Comparison of ENCODE assay signal across 9 cellular contexts in the genomic region with DNA sequence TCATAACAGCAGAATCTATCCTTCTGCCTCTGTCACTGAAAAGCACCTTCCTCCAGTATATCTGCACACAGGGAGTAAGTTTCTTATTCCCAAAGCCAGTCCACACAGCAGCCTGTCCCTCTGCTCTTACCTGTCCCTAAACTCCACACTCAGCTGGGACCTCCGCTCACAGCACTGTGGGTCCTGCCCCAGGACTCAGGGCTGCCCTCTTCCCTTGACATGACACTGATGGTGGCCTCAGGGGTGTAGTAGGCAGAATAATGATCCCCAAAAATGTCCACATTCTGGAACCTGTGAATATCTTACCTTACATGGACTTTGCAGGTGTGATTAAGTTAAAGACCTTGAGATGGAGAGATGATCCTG. TPM values are rescaled to one million over a fixed set of nuclear protein-coding genes. Genes with fewer than 3 reads are reported as not detected.
DNase-seq lines count a peak whose midpoint lies in the region; ATAC-seq and TF ChIP-seq lines count a peak whose summit lies in the region.
"Had no signal": no experiment of that assay in that cellular context is flagged by ENCODE, and none has a peak within 500 bp of the region (broad histone marks: within the 10 kb centered on the region; RNA-seq: fewer than 3 reads in every experiment).

No MANE protein-coding gene starts in this region.

- H3K4me3 ChIP-seq in suprapubic skin = no peak overlapping the region
- H3K4me3 ChIP-seq: thyroid gland had no signal

- no peak for TF ChIP-seq CTCF in suprapubic skin (IDR thresholded peaks at IDR 0.05)

- no peaks in the 10 kb centered on the region for H3K9me3 Mint-ChIP-seq in activated CD4-positive, alpha-beta T cell treated with anti-CD3 and anti-CD28 coated beads, Interleukin-2, amount 10 ng/mL, durations not matched to agents 7 days and 5 days
- H3K9me3 Mint-ChIP-seq in T-cell (no peaks in the 10 kb centered on the region), immature natural killer cell (no peaks in the 10 kb centered on the region)

- WGBS in suprapubic skin = 90% methylated on average over 1 of the region's 1 CpG

- H3K4me3 Mint-ChIP-seq in activated CD4-positive, alpha-beta T cell treated with anti-CD3 and anti-CD28 coated beads, Interleukin-2, amount 10 ng/mL, durations not matched to agents 7 days and 5 days = no peak overlapping the region
- H3K4me3 Mint-ChIP-seq in T-cell (peak overlapping the region in 2 of 3 donors; percentile 49 to 79), immature natural killer cell (peak overlapping the region; percentile 25 to 73 (median 54))

- peaks cover 92% of the 10 kb centered on the region for H3K4me1 Mint-ChIP-seq in activated CD4-positive, alpha-beta T cell treated with anti-CD3 and anti-CD28 coated beads, Interleukin-2, amount 10 ng/mL, durations not matched to agents 7 days and 5 days
- peaks cover 96 to 98% (median 96%) of the 10 kb centered on the region in 3 donors for H3K4me1 Mint-ChIP-seq in T-cell
- H3K4me1 Mint-ChIP-seq in immature natural killer cell = peaks cover 86 to 91% of the 10 kb centered on the region in 2 donors

- no peak for DNase-seq in activated CD4-positive, alpha-beta T cell treated with anti-CD3 and anti-CD28 coated beads, Interleukin-2, amount 10 ng/mL, durations not matched to agents 7 days and 5 days
- DNase-seq in activated CD4-positive, alpha-beta T cell treated with anti-CD3 and anti-CD28 coated beads, Interleukin-2, amount 50 U/mL, for 1 hour = no peak
- DNase-seq in T-cell = no peak
- DNase-seq in immature natural killer cell = no peak
- DNase-seq in suprapubic skin (ENCODE audit: low spot score in 2 of 2) = no peak
- no peak for DNase-seq in NCI-H446 (lab: John Stamatoyannopoulos, UW)
- no peak for DNase-seq in GDM1 (lab: John Stamatoyannopoulos, UW)
- DNase-seq: thyroid gland had no signal

- H3K4me1 ChIP-seq in suprapubic skin = peaks cover 81% of the 10 kb centered on the region

- no peaks in the 10 kb centered on the region for H3K36me3 ChIP-seq in suprapubic skin
- H3K36me3 ChIP-seq: thyroid gland had no signal

- H3K27me3 ChIP-seq in suprapubic skin = no peaks in the 10 kb centered on the region
- H3K27me3 ChIP-seq: thyroid gland had no signal

- TF ChIP-seq POLR2A in suprapubic skin (IDR thresholded peaks at IDR 0.05) = no peak

- CTCF ChIA-PET in activated CD4-positive, alpha-beta T cell treated with anti-CD3 and anti-CD28 coated beads, Interleukin-2, amount 10 ng/mL, durations not matched to agents 7 days and 5 days (lab: Charles Lee) = interaction anchor here (1.2 to 5.2 kb wide), 2 partner anchors 15 to 22 kb away, joined by 6 to 34 read pairs; no protein-coding TSS in a partner anchor
- CTCF ChIA-PET in T-cell (lab: Charles Lee) = interaction anchor here in 1 of 2 donors (1.0 to 1.7 kb wide), 2 partner anchors 33 to 67 kb away, joined by 4 to 6 read pairs; no protein-coding TSS in a partner anchor

- peak overlapping the region; percentile 71 for H3K27ac ChIP-seq in suprapubic skin

- H3K27ac Mint-ChIP-seq in activated CD4-positive, alpha-beta T cell treated with anti-CD3 and anti-CD28 coated beads, Interleukin-2, amount 10 ng/mL, durations not matched to agents 7 days and 5 days = peak overlapping the region; percentile 86
- H3K27ac Mint-ChIP-seq in T-cell (peak overlapping the region; percentile 99), immature natural killer cell (peak overlapping the region; percentile 72 to 94 (median 85))

- no peaks in the 10 kb centered on the region for H3K27me3 Mint-ChIP-seq in activated CD4-positive, alpha-beta T cell treated with anti-CD3 and anti-CD28 coated beads, Interleukin-2, amount 10 ng/mL, durations not matched to agents 7 days and 5 days
- H3K27me3 Mint-ChIP-seq in T-cell = no peaks in the 10 kb centered on the region
- H3K27me3 Mint-ChIP-seq in immature natural killer cell (ENCODE audit: low read depth in 3 of 3) = peaks cover 1 to 4% (median 4%) of the 10 kb centered on the region in 3 donors

- no peaks in the 10 kb centered on the region for H3K36me3 Mint-ChIP-seq in activated CD4-positive, alpha-beta T cell treated with anti-CD3 and anti-CD28 coated beads, Interleukin-2, amount 10 ng/mL, durations not matched to agents 7 days and 5 days (ENCODE audit: low read depth)
- H3K36me3 Mint-ChIP-seq in T-cell = no peaks in the 10 kb centered on the region
- no peaks in the 10 kb centered on the region for H3K36me3 Mint-ChIP-seq in immature natural killer cell

- TF ChIP-seq EP300 in suprapubic skin (IDR thresholded peaks at IDR 0.05) = no peak

- no peaks in the 10 kb centered on the region for H3K9me3 ChIP-seq in suprapubic skin
- H3K9me3 ChIP-seq: thyroid gland had no signal

- POLR2A ChIA-PET in activated CD4-positive, alpha-beta T cell treated with anti-CD3 and anti-CD28 coated beads, Interleukin-2, amount 10 ng/mL, durations not matched to agents 7 days and 5 days (lab: Charles Lee) = no interaction called here
- POLR2A ChIA-PET in T-cell (lab: Charles Lee) = no interaction called here

- no peak for ATAC-seq in T-cell (replicated peaks in 1 of 4)
- ATAC-seq in HG03095 (IDR thresholded peaks at IDR 0.05; ENCODE audit: unreplicated experiment) = no peak

RNA-seq across cellular contexts. Expression of a gene that starts 39.7 kb away (rescaled TPM):
- 10 to 100 TPM; 93.8 to 99.6 TPM for total RNA-seq in activated CD4-positive, alpha-beta T cell treated with anti-CD3 and anti-CD28 coated beads, Interleukin-2, amount 10 ng/mL, durations not matched to agents 7 days and 5 days
- 100 to 1,000 TPM; 101 to 223 (median 123) TPM for total RNA-seq in T-cell
- polyA plus RNA-seq in immature natural killer cell = 10 to 100 TPM; 16.1 to 35.3 (median 28.9) TPM
- total RNA-seq in suprapubic skin = 10 to 100 TPM; 38.9 to 67.1 (median 43.3) TPM
